8 cellular contexts compared by ENCODE assay signal in genomic region chr11:63800921-63801320, GRCh38.
"Had no signal": no experiment of that assay in that cellular context is flagged by ENCODE, and none has a peak within 500 bp of the region (broad histone marks: within the 10 kb centered on the region; RNA-seq: fewer than 3 reads in every experiment).

No MANE protein-coding gene starts in this region.

- DNase-seq: GM23248, GOT3, H7, IMR-90, KBM-7 had no signal

- H3K36me3 ChIP-seq: HAP-1 had no signal

- H3K4me3 ChIP-seq: GM23248, HAP-1 had no signal

- FAIRE-seq: HTR-8/SVneo had no signal

- H2AFZ ChIP-seq: GM23248 had no signal

- H3K9ac ChIP-seq: GM23248 had no signal

- ATAC-seq: HCT116 had no signal

- H3K27ac ChIP-seq: GM23248 had no signal
